ENCODE assay signal across 8 cellular contexts in the genomic region with DNA sequence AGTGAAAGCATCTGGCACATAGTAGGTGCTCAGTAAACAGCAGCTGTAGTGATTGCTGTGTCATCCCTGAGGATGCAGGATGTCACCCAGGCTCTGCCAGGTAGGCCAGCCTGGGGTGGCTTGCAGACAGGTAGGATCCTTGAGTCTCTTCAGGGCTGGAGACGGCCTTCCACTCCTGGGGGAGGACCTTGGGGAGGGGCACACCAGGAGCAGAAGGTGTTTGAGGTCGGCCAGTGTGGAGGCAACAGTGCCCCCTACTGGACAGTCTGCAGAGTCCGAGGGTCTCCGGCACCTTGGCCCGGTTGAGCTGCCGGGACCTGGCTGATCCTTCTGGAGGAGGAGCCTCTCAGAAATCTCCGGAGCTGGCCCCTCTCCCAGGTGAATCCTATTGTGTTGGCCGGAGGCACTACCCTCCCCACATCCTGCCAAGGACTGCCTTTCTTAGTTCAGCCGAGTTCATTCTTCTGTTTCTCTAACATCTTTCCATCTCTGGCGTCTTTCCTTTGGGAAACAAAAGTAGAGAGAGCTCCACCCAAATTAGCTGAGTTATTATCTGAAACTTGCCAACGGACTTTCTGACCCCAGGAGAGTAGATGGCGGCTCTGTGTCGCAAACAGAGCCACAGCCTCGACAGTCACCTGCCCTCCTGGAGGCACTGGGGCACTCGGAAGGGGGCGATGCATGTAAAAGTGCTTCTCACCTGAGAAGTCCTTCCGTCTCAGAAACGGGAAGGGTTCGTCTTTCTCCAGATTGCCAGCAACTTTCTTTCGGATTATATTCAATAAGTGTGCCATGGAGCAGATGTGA. TPM values are rescaled to one million over a fixed set of nuclear protein-coding genes. Genes with fewer than 3 reads are reported as not detected.
DNase-seq lines count a peak whose midpoint lies in the region; ATAC-seq, FAIRE-seq and TF ChIP-seq lines count a peak whose summit lies in the region.

No MANE protein-coding gene starts in this region.

- 0 out of 2 replicates have a peak, but pooled peaks have one; percentile 18 for TF ChIP-seq CTCF in VCaP (conservative IDR thresholded peaks at IDR 0.05)
- peak; percentile 66 to 75 for TF ChIP-seq CTCF in endothelial cell of umbilical vein (IDR thresholded peaks at IDR 0.05; ENCODE audit: extremely low read depth in 1 of 2, insufficient read depth in 1 of 2, low read depth in 1 of 2, low read length in 2 of 2)
- peak in 2 of 4 experiments; percentile 29 to 34 for TF ChIP-seq CTCF in sigmoid colon (IDR thresholded peaks at IDR 0.05)

- H3K79me2 ChIP-seq in endothelial cell of umbilical vein (ENCODE audit: control insufficient read depth, insufficient read depth, low read length): no peaks in the 10 kb centered on the region

- peak; percentile 80 to 89 for ATAC-seq in naive B cell (ENCODE audit: low read depth in 2 of 2)
- no peak for ATAC-seq in HG02610 (IDR thresholded peaks at IDR 0.05; ENCODE audit: unreplicated experiment)
- ATAC-seq in HG02588 (IDR thresholded peaks at IDR 0.05; ENCODE audit: unreplicated experiment): no peak

- no TSS peak for BruUV-seq in endothelial cell of umbilical vein (replicated peaks; lab: Mats Ljungman, UMichigan)

- H2AFZ ChIP-seq in endothelial cell of umbilical vein (ENCODE audit: low read depth, low read length): peak overlapping the region; percentile 38

- CTCF ChIA-PET in CD4-positive, alpha-beta memory T cell (lab: Charles Lee; ENCODE audit: partially characterized antibody): interaction anchor here (0.8 to 1.3 kb wide), 2 partner anchors 9 to 13 kb away, joined by 3 read pairs; no protein-coding TSS in a partner anchor
- CTCF ChIA-PET in endothelial cell of umbilical vein (lab: Charles Lee): interaction anchor here (0.6 to 2.6 kb wide), 47 partner anchors 9 to 673 kb away, joined by 3 to 25 read pairs (median 4); a partner anchor contains a TSS

- no peak overlapping the region for H3K27ac ChIP-seq in CD4-positive, alpha-beta memory T cell (ENCODE audit: low read depth, low read length)
- H3K27ac ChIP-seq in VCaP: no peak overlapping the region
- H3K27ac ChIP-seq in endothelial cell of umbilical vein (ENCODE audit: insufficient read depth, low read depth, low read length): no peak overlapping the region
- H3K27ac ChIP-seq in sigmoid colon: no peak overlapping the region

- H3K27ac Mint-ChIP-seq in CD4-positive, alpha-beta memory T cell: peak overlapping the region in 1 of 7 donors; percentile 36
- peak overlapping the region in 1 of 6 donors; percentile 49 for H3K27ac Mint-ChIP-seq in naive B cell

- H3K4me3 ChIP-seq in CD4-positive, alpha-beta memory T cell (ENCODE audit: low read length in 2 of 2): no peak overlapping the region
- H3K4me3 ChIP-seq in H7 (ENCODE audit: insufficient read depth, low read depth, low read length): peak overlapping the region; percentile 23; the same call in 1 of the 2 replicates
- H3K4me3 ChIP-seq in endothelial cell of umbilical vein (replicated peaks in 1 of 3; ENCODE audit: insufficient read depth in 1 of 3, low read depth in 1 of 3, low read length in 3 of 3): no peak overlapping the region
- H3K4me3 ChIP-seq in sigmoid colon: no peak overlapping the region

- no peaks in the 10 kb centered on the region for H3K9me3 ChIP-seq in CD4-positive, alpha-beta memory T cell (ENCODE audit: control insufficient read depth in 1 of 2, low read length in 2 of 2)
- H3K9me3 ChIP-seq in endothelial cell of umbilical vein (replicated peaks; ENCODE audit: control insufficient read depth, insufficient read depth, low read length) (no peaks in the 10 kb centered on the region), sigmoid colon (no peaks in the 10 kb centered on the region)

- no peak overlapping the region for H3K9ac ChIP-seq in endothelial cell of umbilical vein (replicated peaks; ENCODE audit: extremely low read depth, insufficient read depth, low read length)

- H3K36me3 ChIP-seq in CD4-positive, alpha-beta memory T cell (ENCODE audit: insufficient read depth, low read length): no peaks in the 10 kb centered on the region
- H3K36me3 ChIP-seq in H7 (replicated peaks; ENCODE audit: control insufficient read depth, insufficient read depth, low read length) (no peaks in the 10 kb centered on the region), endothelial cell of umbilical vein (ENCODE audit: control insufficient read depth in 2 of 2, extremely low read depth in 1 of 2, insufficient read depth in 2 of 2, low read length in 2 of 2) (no peaks in the 10 kb centered on the region), sigmoid colon (no peaks in the 10 kb centered on the region)

- intact Hi-C loops in CD4-positive, alpha-beta memory T cell (cut with micrococcal nuclease): no loop called here
- intact Hi-C loops in endothelial cell of umbilical vein (cut with micrococcal nuclease) (loop anchor here (1.0 to 2.0 kb wide), 6 partner anchors 96 to 672 kb away; a partner anchor contains a TSS), sigmoid colon (cut with DNase I) (no loop called here)

- no peaks in the 10 kb centered on the region for H3K36me3 Mint-ChIP-seq in CD4-positive, alpha-beta memory T cell
- no peaks in the 10 kb centered on the region for H3K36me3 Mint-ChIP-seq in naive B cell

- peak; percentile 74 for FAIRE-seq in endothelial cell of umbilical vein (lab: Jason Lieb, UNC)

- H3K9me1 ChIP-seq in endothelial cell of umbilical vein (replicated peaks; ENCODE audit: control insufficient read depth, extremely low read depth, insufficient read depth, low read length): no peaks in the 10 kb centered on the region

- H3K4me1 ChIP-seq in CD4-positive, alpha-beta memory T cell (ENCODE audit: insufficient read depth, low read length): no peaks in the 10 kb centered on the region
- H3K4me1 ChIP-seq in endothelial cell of umbilical vein (ENCODE audit: control insufficient read depth, extremely low read depth, insufficient read depth, low read length) (no peaks in the 10 kb centered on the region), sigmoid colon (no peaks in the 10 kb centered on the region)

- no peaks in the 10 kb centered on the region for H4K20me1 ChIP-seq in endothelial cell of umbilical vein (replicated peaks; ENCODE audit: control insufficient read depth, extremely low read depth, insufficient read depth, low read length)

- H3K4me2 ChIP-seq in endothelial cell of umbilical vein (ENCODE audit: insufficient read depth, low read length): no peak overlapping the region

- TF ChIP-seq POLR2A in endothelial cell of umbilical vein (IDR thresholded peaks at IDR 0.05; ENCODE audit: low read depth, low read length) (no peak), sigmoid colon (IDR thresholded peaks at IDR 0.05) (no peak)

- peaks cover 11% of the 10 kb centered on the region for H3K27me3 ChIP-seq in CD4-positive, alpha-beta memory T cell (ENCODE audit: insufficient read depth, low read length)
- H3K27me3 ChIP-seq in H7 (ENCODE audit: control insufficient read depth, insufficient read depth, low read length): no peaks in the 10 kb centered on the region
- peaks cover 0 to 4% of the 10 kb centered on the region in 2 experiments for H3K27me3 ChIP-seq in endothelial cell of umbilical vein (ENCODE audit: control insufficient read depth in 2 of 2, insufficient read depth in 2 of 2, low read length in 2 of 2)
- peaks cover 0 to 32% (median 0%) of the 10 kb centered on the region in 3 donors for H3K27me3 ChIP-seq in sigmoid colon

- H3K9me3 Mint-ChIP-seq in CD4-positive, alpha-beta memory T cell: peaks cover 0 to 5% (median 0%) of the 10 kb centered on the region in 8 donors
- no peaks in the 10 kb centered on the region for H3K9me3 Mint-ChIP-seq in naive B cell

- DNase-seq in CD4-positive, alpha-beta memory T cell: peak in 3 of 5 donors; percentile 3 to 10 (median 7)
- peak; percentile 87 for DNase-seq in H7
- DNase-seq in endothelial cell of umbilical vein (ENCODE audit: low read depth, low spot score): peak; percentile 36
- DNase-seq in naive B cell: peak; percentile 43
- DNase-seq in sigmoid colon: no peak

- no peak for TF ChIP-seq EP300 in sigmoid colon (IDR thresholded peaks at IDR 0.05)

- H3K4me3 Mint-ChIP-seq in CD4-positive, alpha-beta memory T cell: peak overlapping the region in 1 of 8 donors; percentile 15
- peak overlapping the region in 3 of 8 donors; percentile 12 to 73 (median 18) for H3K4me3 Mint-ChIP-seq in naive B cell

- peaks cover 0 to 1% (median 0%) of the 10 kb centered on the region in 4 donors for H3K4me1 Mint-ChIP-seq in CD4-positive, alpha-beta memory T cell
- H3K4me1 Mint-ChIP-seq in naive B cell: peaks cover 0 to 22% (median 22%) of the 10 kb centered on the region in 3 donors

- WGBS in sigmoid colon, 2 donors: 20 to 31% methylated on average over 20 of the region's 20 CpGs

- POLR2A ChIA-PET in CD4-positive, alpha-beta memory T cell (lab: Charles Lee; ENCODE audit: partially characterized antibody): no interaction called here
- POLR2A ChIA-PET in endothelial cell of umbilical vein (lab: Charles Lee): no interaction called here

- dilution Hi-C loops in endothelial cell of umbilical vein (cut with MboI; ENCODE audit: extremely low pct_ligation_motif_present, low sequenced_read_pairs): no loop called here

- peaks cover 34 to 38% of the 10 kb centered on the region in 2 donors for H3K27me3 Mint-ChIP-seq in CD4-positive, alpha-beta memory T cell
- H3K27me3 Mint-ChIP-seq in naive B cell: peaks cover 0 to 44% (median 41%) of the 10 kb centered on the region in 3 donors

TF ChIP-seq in endothelial cell of umbilical vein, 7 proteins besides CTCF, POLR2A, EP300 and RAD21:
- TF ChIP-seq MYC (IDR thresholded peaks at IDR 0.05; ENCODE audit: low read depth, low read length) (no peak), FOS (IDR thresholded peaks at IDR 0.05; ENCODE audit: borderline replicate concordance, insufficient read depth, low read length) (no peak), EZH2 (IDR thresholded peaks at IDR 0.05; ENCODE audit: borderline replicate concordance, low read depth, low read length, severe bottlenecking) (no peak), JUN (IDR thresholded peaks at IDR 0.05; ENCODE audit: borderline replicate concordance, insufficient read depth, insufficient read length, low read depth) (no peak)

RNA-seq across cellular contexts. Expression of a gene that starts 41.9 kb away (rescaled TPM):
- total RNA-seq in CD4-positive, alpha-beta memory T cell: under 1 TPM; 0.22 to 0.70 TPM
- polyA plus RNA-seq in CD4-positive, alpha-beta memory T cell: under 1 TPM in 1 of 2 donors, not detected in 1; 0.65 TPM
- 4.5 and 10.5 TPM in 2 replicates for total RNA-seq in H7 (2014; rRNA removed; shearing (Covaris generic))
- total RNA-seq in endothelial cell of umbilical vein: 8.4 and 9.6 TPM in 2 replicates
- 0.67 and 0.72 TPM in 2 replicates for polyA plus RNA-seq in endothelial cell of umbilical vein
- 1.4 and 1.6 TPM in 2 replicates for polyA plus RNA-seq in endothelial cell of umbilical vein (2011; cell fraction: cytosol; rRNA removed)
- 5.6 and 6.1 TPM in 2 replicates for polyA plus RNA-seq in endothelial cell of umbilical vein (2011; cell fraction: nucleus; rRNA removed)
- polyA plus RNA-seq in endothelial cell of umbilical vein (2012): 4.0 and 5.9 TPM in 2 replicates
- polyA minus RNA-seq in endothelial cell of umbilical vein: 2.8 and 3.2 TPM in 2 replicates
- polyA minus RNA-seq in endothelial cell of umbilical vein (2011; cell fraction: cytosol; rRNA and poly(A)+ RNA removed): 1.0 TPM
- 4.1 and 5.3 TPM in 2 replicates for polyA minus RNA-seq in endothelial cell of umbilical vein (2011; cell fraction: nucleus; rRNA and poly(A)+ RNA removed)
- 10 to 100 TPM in 5 of 6 donors, 1 to 10 TPM in 1; 4.9 to 23.8 (median 12.7) TPM for polyA plus RNA-seq in naive B cell (ENCODE audit: low read depth in 6 of 6)
- total RNA-seq in sigmoid colon: 1 to 10 TPM; 3.5 to 9.1 (median 5.1) TPM
- 10 to 100 TPM; 18.0 to 40.2 (median 20.2) TPM for polyA plus RNA-seq in sigmoid colon

Comparison
In these comparisons a context has a peak if more than half of its experiments do, and no peak if none do; other contexts are left out.
1. ATAC-seq: peak in naive B cell (2 of 2); none in HG02610 (single experiment) and HG02588 (single experiment).